In genomic region chr5:128905225-128906110, GRCh38 we compare ENCODE assay signal across 1 cellular context.
TF ChIP-seq lines count a peak whose summit lies in the region.

No MANE protein-coding gene starts in this region.

TF ChIP-seq in H1, 55 proteins besides CTCF, POLR2A, EP300 and RAD21:
- TF ChIP-seq TCF12 (IDR thresholded peaks at IDR 0.05; ENCODE audit: low read depth, low read length) (no peak), SP2 (IDR thresholded peaks at IDR 0.05; ENCODE audit: low read length) (no peak), EGR1 (IDR thresholded peaks at IDR 0.05; ENCODE audit: borderline replicate concordance, low read depth, low read length) (no peak), ZNF274 (IDR thresholded peaks at IDR 0.05; ENCODE audit: borderline replicate concordance, extremely low read depth, low read length) (no peak), USF2 (IDR thresholded peaks at IDR 0.05; ENCODE audit: low read length) (no peak), CBX5 (IDR thresholded peaks at IDR 0.05; ENCODE audit: low read depth, low read length) (no peak), KDM4A (IDR thresholded peaks at IDR 0.05; ENCODE audit: low read depth, low read length, severe bottlenecking) (no peak)
